8 cellular contexts compared by ENCODE assay signal in genomic region chr21:28992526-28993292, GRCh38. TPM values are rescaled to one million over a fixed set of nuclear protein-coding genes. Genes with fewer than 3 reads are reported as not detected.
DNase-seq lines count a peak whose midpoint lies in the region; ATAC-seq and TF ChIP-seq lines count a peak whose summit lies in the region.

Gene LTN1, minus strand, starts transcription at chr21:28992877. Its CDS starts 72 bp downstream, at chr21:28992805.

- TF ChIP-seq POLR2A in uterus (IDR thresholded peaks at IDR 0.05) = peak; percentile 43 to 66

- H3K36me3 ChIP-seq in uterus = no peaks in the 10 kb centered on the region

- H3K27me3 ChIP-seq in right cardiac atrium (ENCODE audit: control insufficient read depth, insufficient read depth) = no peaks in the 10 kb centered on the region
- H3K27me3 ChIP-seq in uterus = no peaks in the 10 kb centered on the region

- peak within 1 kb of the TSS; percentile 76 for H3K27ac ChIP-seq in right cardiac atrium (ENCODE audit: low read length)
- H3K27ac ChIP-seq in uterus = peak within 1 kb of the TSS; percentile 70 to 94

- peak in 1 of 4 experiments; percentile 28 for TF ChIP-seq CTCF in uterus (IDR thresholded peaks at IDR 0.05)

- intact Hi-C loops in right cardiac atrium (cut with DNase I) (no loop called here), uterus (cut with DNase I; ENCODE audit: low total_unique reads) (no loop called here)

- ATAC-seq in GM18498 (IDR thresholded peaks at IDR 0.05; ENCODE audit: unreplicated experiment) (peak; percentile 98), HG02938 (IDR thresholded peaks at IDR 0.05; ENCODE audit: unreplicated experiment) (peak; percentile 99), right cardiac atrium (peak; percentile 100)

- DNase-seq in NCI-H187 (lab: John Stamatoyannopoulos, UW) (peak; percentile 98), T-helper 2 cell (peak; percentile 96 to 100 (median 98)), anterior cingulate cortex (lab: John Stamatoyannopoulos, UW) (peak; percentile 79 to 100 (median 98)), right cardiac atrium (peak; percentile 98 to 99 (median 99)), pulmonary artery endothelial cell (ENCODE audit: low read depth, low spot score) (peak; percentile 98), uterus (peak; percentile 99)

- H3K4me3 ChIP-seq in right cardiac atrium (ENCODE audit: low read length) (peak within 1 kb of the TSS; percentile 84), uterus (peak within 1 kb of the TSS; percentile 72 to 98)

- no peaks in the 10 kb centered on the region for H3K9me3 ChIP-seq in right cardiac atrium (ENCODE audit: control insufficient read depth, low read length)
- no peaks in the 10 kb centered on the region for H3K9me3 ChIP-seq in uterus

- WGBS in right cardiac atrium = 1% methylated on average over 43 of the region's 43 CpGs

- H3K4me1 ChIP-seq in right cardiac atrium (ENCODE audit: control insufficient read depth, insufficient read depth, low read length) (no peaks in the 10 kb centered on the region), uterus (no peaks in the 10 kb centered on the region)

RNA-seq across cellular contexts. Expression of gene LTN1, which starts in this region (rescaled TPM):
- total RNA-seq in right cardiac atrium = 10 to 100 TPM; 17.1 to 20.0 (median 19.0) TPM
- 4.8 TPM for polyA plus RNA-seq in right cardiac atrium
- total RNA-seq in pulmonary artery endothelial cell = 26.0 and 29.5 TPM in 2 replicates
- 10 to 100 TPM; 13.8 to 61.0 (median 30.6) TPM for total RNA-seq in uterus

Comparison
In these comparisons a context has a peak if more than half of its experiments do, and no peak if none do; other contexts are left out.
1. Peak in every context shown above with its lines: DNase-seq, ATAC-seq, H3K4me3 ChIP-seq and H3K27ac ChIP-seq.